21 cellular contexts compared by ENCODE assay signal in genomic region chr2:13605266-13605665, GRCh38.
"Had no signal": no experiment of that assay in that cellular context is flagged by ENCODE, and none has a peak within 500 bp of the region (broad histone marks: within the 10 kb centered on the region; RNA-seq: fewer than 3 reads in every experiment).

No MANE protein-coding gene starts in this region.

- DNase-seq: activated CD4-positive, alpha-beta memory T cell treated with anti-CD3 and anti-CD28 coated beads for 36 hours; activated CD4-positive, alpha-beta T cell treated with anti-CD3 and anti-CD28 coated beads for 4 hours; activated naive CD4-positive, alpha-beta T cell treated with Interleukin-2 at 50 U/mL for 16 hours; activated naive CD8-positive, alpha-beta T cell treated with anti-CD3 and anti-CD28 coated beads, Interleukin-2, amount 10 ng/mL, durations not matched to agents 7 days and 5 days; body of pancreas; caudate nucleus; endodermal cell; gastrocnemius medialis; heart left ventricle; left ventricle myocardium inferior; mammary epithelial cell; midbrain; occipital lobe; retina; stimulated activated naive CD8-positive, alpha-beta T cell treated with anti-CD3 and anti-CD28 coated beads, Interleukin-15, Interleukin-2, amounts not matched to agents 100 U/mL and 50 U/mL, for 24 hours; substantia nigra; tibial artery had no signal

- H3K27ac Mint-ChIP-seq: activated CD4-positive, alpha-beta memory T cell treated with anti-CD3 and anti-CD28 coated beads for 36 hours; activated naive CD8-positive, alpha-beta T cell treated with anti-CD3 and anti-CD28 coated beads, Interleukin-2, amount 10 ng/mL, durations not matched to agents 7 days and 5 days; activated T-helper 2 cell treated with anti-CD3 and anti-CD28 coated beads, Interferon-gamma antibody, Interleukin-2, Interleukin-4, amounts not matched to agents 10 μg/mL and 5 μg/mL and 100 μg/mL, durations not matched to agents 14 hours and 24 hours and 36 hours; endodermal cell had no signal

- H3K9me3 Mint-ChIP-seq: activated CD4-positive, alpha-beta memory T cell treated with anti-CD3 and anti-CD28 coated beads for 36 hours; activated naive CD8-positive, alpha-beta T cell treated with anti-CD3 and anti-CD28 coated beads, Interleukin-2, amount 10 ng/mL, durations not matched to agents 7 days and 5 days; activated T-helper 2 cell treated with anti-CD3 and anti-CD28 coated beads, Interferon-gamma antibody, Interleukin-2, Interleukin-4, amounts not matched to agents 10 μg/mL and 5 μg/mL and 100 μg/mL, durations not matched to agents 14 hours and 24 hours and 36 hours; endodermal cell had no signal

- H3K4me3 ChIP-seq: body of pancreas, gastrocnemius medialis, heart left ventricle, left ventricle myocardium inferior, skin epidermis, tibial artery had no signal

- ATAC-seq: body of pancreas; gastrocnemius medialis; heart left ventricle; stimulated activated naive CD8-positive, alpha-beta T cell treated with anti-CD3 and anti-CD28 coated beads, Interleukin-15, Interleukin-2, amounts not matched to agents 100 U/mL and 50 U/mL, for 24 hours had no signal

- H3K4me1 Mint-ChIP-seq: activated naive CD8-positive, alpha-beta T cell treated with anti-CD3 and anti-CD28 coated beads, Interleukin-2, amount 10 ng/mL, durations not matched to agents 7 days and 5 days; endodermal cell had no signal

- H3K27me3 ChIP-seq: body of pancreas, gastrocnemius medialis, heart left ventricle, tibial artery had no signal

- FAIRE-seq: colon had no signal

- H3K27ac ChIP-seq: body of pancreas, epithelial cell of prostate, gastrocnemius medialis, heart left ventricle, left ventricle myocardium inferior, skin epidermis, tibial artery had no signal

- H3K4me1 ChIP-seq: body of pancreas, gastrocnemius medialis, heart left ventricle, left ventricle myocardium inferior, tibial artery had no signal

- H3K4me3 Mint-ChIP-seq: activated CD4-positive, alpha-beta memory T cell treated with anti-CD3 and anti-CD28 coated beads for 36 hours; activated naive CD8-positive, alpha-beta T cell treated with anti-CD3 and anti-CD28 coated beads, Interleukin-2, amount 10 ng/mL, durations not matched to agents 7 days and 5 days; endodermal cell had no signal

- H3K36me3 Mint-ChIP-seq: activated CD4-positive, alpha-beta memory T cell treated with anti-CD3 and anti-CD28 coated beads for 36 hours; activated naive CD8-positive, alpha-beta T cell treated with anti-CD3 and anti-CD28 coated beads, Interleukin-2, amount 10 ng/mL, durations not matched to agents 7 days and 5 days had no signal

- H3K27me3 Mint-ChIP-seq: activated CD4-positive, alpha-beta memory T cell treated with anti-CD3 and anti-CD28 coated beads for 36 hours; activated naive CD8-positive, alpha-beta T cell treated with anti-CD3 and anti-CD28 coated beads, Interleukin-2, amount 10 ng/mL, durations not matched to agents 7 days and 5 days had no signal

- H3K36me3 ChIP-seq: gastrocnemius medialis, heart left ventricle, left ventricle myocardium inferior, tibial artery had no signal

- H3K9me3 ChIP-seq: body of pancreas, gastrocnemius medialis, left ventricle myocardium inferior, tibial artery had no signal
